Comparison of ENCODE assay signal across 29 cellular contexts in the genomic region with DNA sequence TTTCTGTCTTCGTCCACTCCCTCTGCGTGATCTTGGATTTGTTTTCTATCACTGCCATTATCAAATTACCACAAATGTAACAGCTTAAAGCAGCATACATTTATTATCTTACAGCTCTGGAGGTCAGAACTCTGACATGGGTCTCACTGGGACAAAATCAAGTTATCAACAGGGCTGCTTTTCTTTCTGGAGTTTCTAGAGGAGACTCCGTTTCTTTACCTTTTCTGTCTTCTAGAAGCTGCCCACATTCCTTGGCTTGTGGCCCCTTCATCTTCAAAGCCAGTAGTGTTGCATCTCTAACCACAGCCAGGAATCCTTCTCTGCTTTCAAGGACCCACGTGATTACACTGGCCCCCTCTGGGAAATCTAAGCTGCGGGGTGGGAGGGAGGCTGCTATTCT.
"Had no signal": no experiment of that assay in that cellular context is flagged by ENCODE, and none has a peak within 500 bp of the region (broad histone marks: within the 10 kb centered on the region; RNA-seq: fewer than 3 reads in every experiment).

No MANE protein-coding gene starts in this region.

- H3K27ac Mint-ChIP-seq: activated CD4-positive, alpha-beta memory T cell treated with anti-CD3 and anti-CD28 coated beads, Interleukin-2, amount 10 ng/mL, durations not matched to agents 7 days and 5 days; activated CD4-positive, alpha-beta T cell treated with anti-CD3 and anti-CD28 coated beads, Interleukin-2, amount 10 ng/mL, durations not matched to agents 7 days and 5 days; brain; natural killer cell; neural progenitor cell had no signal

- DNase-seq: activated CD4-positive, alpha-beta memory T cell treated with anti-CD3 and anti-CD28 coated beads, Interleukin-2, amount 10 ng/mL, durations not matched to agents 7 days and 5 days; activated CD4-positive, alpha-beta T cell treated with anti-CD3 and anti-CD28 coated beads, Interleukin-2, amount 10 ng/mL, durations not matched to agents 7 days and 5 days; activated CD8-positive, alpha-beta memory T cell treated with anti-CD3 and anti-CD28 coated beads, Interleukin-2, amount 10 ng/mL, durations not matched to agents 7 days and 5 days; dorsolateral prefrontal cortex; effector memory CD4-positive, alpha-beta T cell; glutamatergic neuron; islet precursor cell; left ventricle myocardium inferior; mesendoderm; natural killer cell; occipital lobe; stimulated activated CD4-positive, alpha-beta T cell treated with anti-CD3 and anti-CD28 coated beads, Interleukin-15, amount 100 ng/mL, for 24 hours; stimulated activated naive CD8-positive, alpha-beta T cell treated with anti-CD3 and anti-CD28 coated beads, Interleukin-15, Interleukin-2, amounts not matched to agents 100 U/mL and 50 U/mL, for 24 hours; T-cell; testis; transverse colon; WERI-Rb-1 had no signal

- H3K9ac ChIP-seq: neural progenitor cell, parathyroid adenoma had no signal

- H3K4me3 ChIP-seq: ascending aorta, cardiac muscle cell, coronary artery, dorsolateral prefrontal cortex, left ventricle myocardium inferior, lung, neural progenitor cell, right atrium auricular region, testis, transverse colon had no signal

- H3K4me1 ChIP-seq: ascending aorta, left ventricle myocardium inferior, neural progenitor cell, parathyroid adenoma, right atrium auricular region, testis, transverse colon had no signal

- ATAC-seq: activated CD8-positive, alpha-beta memory T cell treated with anti-CD3 and anti-CD28 coated beads, Interleukin-2, amount 10 ng/mL, durations not matched to agents 7 days and 5 days; natural killer cell; T-cell had no signal

- H3K36me3 ChIP-seq: neural progenitor cell had no signal

- H3K4me1 Mint-ChIP-seq: brain, neural progenitor cell had no signal

- FAIRE-seq: frontal cortex, TTC549, urothelium cell line had no signal

- H3K4me3 Mint-ChIP-seq: activated CD4-positive, alpha-beta memory T cell treated with anti-CD3 and anti-CD28 coated beads, Interleukin-2, amount 10 ng/mL, durations not matched to agents 7 days and 5 days; activated CD4-positive, alpha-beta T cell treated with anti-CD3 and anti-CD28 coated beads, Interleukin-2, amount 10 ng/mL, durations not matched to agents 7 days and 5 days; activated CD8-positive, alpha-beta memory T cell treated with anti-CD3 and anti-CD28 coated beads, Interleukin-2, amount 10 ng/mL, durations not matched to agents 7 days and 5 days; brain; natural killer cell; neural progenitor cell; T-cell had no signal

- H3K79me2 ChIP-seq: parathyroid adenoma had no signal

- H3K9me3 ChIP-seq: ascending aorta, testis, transverse colon had no signal

- H3K9me3 Mint-ChIP-seq: natural killer cell, neural progenitor cell had no signal

- H3K27me3 ChIP-seq: ascending aorta, cardiac muscle cell, dorsolateral prefrontal cortex, neural progenitor cell, right atrium auricular region, testis, transverse colon had no signal

- H3K4me2 ChIP-seq: neural progenitor cell had no signal

- H3K27me3 Mint-ChIP-seq: activated CD4-positive, alpha-beta memory T cell treated with anti-CD3 and anti-CD28 coated beads, Interleukin-2, amount 10 ng/mL, durations not matched to agents 7 days and 5 days; activated CD4-positive, alpha-beta T cell treated with anti-CD3 and anti-CD28 coated beads, Interleukin-2, amount 10 ng/mL, durations not matched to agents 7 days and 5 days; activated CD8-positive, alpha-beta memory T cell treated with anti-CD3 and anti-CD28 coated beads, Interleukin-2, amount 10 ng/mL, durations not matched to agents 7 days and 5 days; activated naive CD8-positive, alpha-beta T cell; T-cell had no signal

- H3K27ac ChIP-seq: ascending aorta, cardiac muscle cell, coronary artery, dorsolateral prefrontal cortex, left ventricle myocardium inferior, neural progenitor cell, parathyroid adenoma, right atrium auricular region, testis, transverse colon, WERI-Rb-1 had no signal

- H2AFZ ChIP-seq: neural progenitor cell, parathyroid adenoma had no signal
